ENCODE assay signal across 1 cellular context in genomic region chr19:40904673-40905156, GRCh38.
TF ChIP-seq lines count a peak whose summit lies in the region.
"Not testable (repeated sequence)": the region's sequence is repeated elsewhere in the genome, so short reads cannot be mapped to it uniquely, and the experiment has no call there.

No MANE protein-coding gene starts in this region.

TF ChIP-seq in K562, 482 proteins besides CTCF, POLR2A, EP300 and RAD21 (continued from another document and continues in another):
- TF ChIP-seq MGA (IDR thresholded peaks at IDR 0.05) (peak; percentile 86), ZEB2 (IDR thresholded peaks at IDR 0.05) (peak; percentile 29; the same call in 1 of the 2 replicates), LEF1 (IDR thresholded peaks at IDR 0.05) (peak; percentile 36; the same call in 1 of the 2 replicates), CXXC5 (CRISPR knock-in tag; IDR thresholded peaks at IDR 0.05) (peak; percentile 39), JUN (IDR thresholded peaks at IDR 0.05; ENCODE audit: borderline replicate concordance, low read depth, low read length) (peak; percentile 84), EHMT2 (IDR thresholded peaks at IDR 0.05) (0 out of 2 replicates have a peak, but pooled peaks have one; percentile 26), L3MBTL2 (IDR thresholded peaks at IDR 0.05) (peak; percentile 88), ZNF592 (IDR thresholded peaks at IDR 0.05) (peak; percentile 57; the same call in 1 of the 2 replicates), AFF1 (IDR thresholded peaks at IDR 0.05; ENCODE audit: low read depth in 1 of 2, partially characterized antibody in 2 of 2) (peak in 1 of 2 experiments; percentile 28), ZNF318 (IDR thresholded peaks at IDR 0.05; ENCODE audit: borderline replicate concordance in 1 of 2, low read depth in 1 of 2) (peak in 1 of 2 experiments; percentile 30; a peak in 1 of 4 replicates), ZNF311 (CRISPR knock-in tag; IDR thresholded peaks at IDR 0.05) (0 out of 2 replicates have a peak, but pooled peaks have one; percentile 26), BHLHE40 (IDR thresholded peaks at IDR 0.05; ENCODE audit: low read length) (peak; percentile 79), ZNF263 (CRISPR knock-in tag; IDR thresholded peaks at IDR 0.05; ENCODE audit: borderline replicate concordance) (peak; percentile 65; the same call in 1 of the 2 replicates), HDAC2 (IDR thresholded peaks at IDR 0.05) (0 out of 2 replicates have a peak, but pooled peaks have one; percentile 33), NFRKB (IDR thresholded peaks at IDR 0.05; ENCODE audit: low read depth) (peak; percentile 27; the same call in 1 of the 2 replicates), SMARCA4 (IDR thresholded peaks at IDR 0.05) (peak; percentile 61; the same call in 1 of the 2 replicates), SMARCE1 (IDR thresholded peaks at IDR 0.05) (peak; percentile 60; the same call in 1 of the 2 replicates), ARID1B (IDR thresholded peaks at IDR 0.05) (peak; percentile 44), CTBP1 (IDR thresholded peaks at IDR 0.05; ENCODE audit: borderline replicate concordance) (peak; percentile 75), DPF2 (IDR thresholded peaks at IDR 0.05) (peak; percentile 24; the same call in 1 of the 2 replicates), ZNF584 (CRISPR knock-in tag; IDR thresholded peaks at IDR 0.05; ENCODE audit: low read depth) (peak; percentile 52; the same call in 1 of the 2 replicates), EP400 (IDR thresholded peaks at IDR 0.05) (0 out of 2 replicates have a peak, but pooled peaks have one; percentile 23), TRIM24 (IDR thresholded peaks at IDR 0.05) (peak in 1 of 2 experiments; percentile 18; a peak in 1 of 4 replicates), SMAD1 (IDR thresholded peaks at IDR 0.05; ENCODE audit: low read depth, low read length, partially characterized antibody) (peak; percentile 31)
- TF ChIP-seq JUN (CRISPR knock-in tag; IDR thresholded peaks at IDR 0.05; ENCODE audit: borderline replicate concordance) = not testable (repeated sequence)
